In genomic region chr6:30617565-30618269, GRCh38 we compare ENCODE assay signal across 1 cellular context.
TF ChIP-seq lines count a peak whose summit lies in the region.

Gene MRPS18B, plus strand, starts transcription at chr6:30617840. Its CDS starts 26 bp downstream, at chr6:30617866.

TF ChIP-seq in HepG2, 621 proteins besides CTCF, POLR2A, EP300 and RAD21 (continued from another document and continues in another):
- TF ChIP-seq MNT (IDR thresholded peaks at IDR 0.05) (peak; percentile 78), ZNF616 (CRISPR knock-in tag; IDR thresholded peaks at IDR 0.05; ENCODE audit: low read depth) (0 out of 2 replicates have a peak, but pooled peaks have one; percentile 60), SP4 (CRISPR knock-in tag; IDR thresholded peaks at IDR 0.05) (peak; percentile 77), ZNF543 (CRISPR knock-in tag; IDR thresholded peaks at IDR 0.05) (no peak), MTF1 (CRISPR knock-in tag; IDR thresholded peaks at IDR 0.05) (no peak), PRDM15 (CRISPR knock-in tag; IDR thresholded peaks at IDR 0.05) (no peak), ZNF749 (CRISPR knock-in tag; IDR thresholded peaks at IDR 0.05; ENCODE audit: borderline replicate concordance) (no peak), HOXA9 (CRISPR knock-in tag; IDR thresholded peaks at IDR 0.05; ENCODE audit: borderline replicate concordance) (no peak), AHDC1 (CRISPR knock-in tag; IDR thresholded peaks at IDR 0.05; ENCODE audit: borderline replicate concordance) (0 out of 2 replicates have a peak, but pooled peaks have one; percentile 47), U2AF2 (IDR thresholded peaks at IDR 0.05; ENCODE audit: low read depth, low read length) (no peak), ZNF30 (CRISPR knock-in tag; IDR thresholded peaks at IDR 0.05) (no peak), ZNF333 (CRISPR knock-in tag; IDR thresholded peaks at IDR 0.05; ENCODE audit: borderline replicate concordance) (peak; percentile 90; the same call in 1 of the 2 replicates), PITX1 (CRISPR knock-in tag; IDR thresholded peaks at IDR 0.05) (peak; percentile 77), ZNF850 (CRISPR knock-in tag; conservative IDR thresholded peaks at IDR 0.05) (no peak), SNAPC2 (CRISPR knock-in tag; IDR thresholded peaks at IDR 0.05) (peak; percentile 66; the same call in 1 of the 2 replicates), ZNF235 (CRISPR knock-in tag; IDR thresholded peaks at IDR 0.05; ENCODE audit: borderline replicate concordance) (no peak; the same call in 1 of the 2 replicates), ZNF597 (CRISPR knock-in tag; IDR thresholded peaks at IDR 0.05) (no peak), MIXL1 (CRISPR knock-in tag; IDR thresholded peaks at IDR 0.05) (peak; percentile 11; the same call in 1 of the 2 replicates), ASH2L (IDR thresholded peaks at IDR 0.05; ENCODE audit: insufficient read length, low read depth, low read length) (peak; percentile 87), DMTF1 (CRISPR knock-in tag; IDR thresholded peaks at IDR 0.05) (no peak), ZNF33A (CRISPR knock-in tag; IDR thresholded peaks at IDR 0.05; ENCODE audit: borderline replicate concordance) (no peak), ZBTB14 (CRISPR knock-in tag; IDR thresholded peaks at IDR 0.05) (no peak), ATF4 (CRISPR knock-in tag; IDR thresholded peaks at IDR 0.05) (peak in 1 of 2 experiments; percentile 81; a peak in 1 of 4 replicates), SETDB1 (CRISPR knock-in tag; IDR thresholded peaks at IDR 0.05; ENCODE audit: borderline replicate concordance) (no peak), AHR (CRISPR knock-in tag; IDR thresholded peaks at IDR 0.05) (no peak), ZNF382 (CRISPR knock-in tag; IDR thresholded peaks at IDR 0.05; ENCODE audit: borderline replicate concordance) (no peak), ZNF335 (CRISPR knock-in tag; IDR thresholded peaks at IDR 0.05) (peak; percentile 75; the same call in 1 of the 2 replicates), U2AF1 (optimal IDR thresholded peaks at IDR 0.05; ENCODE audit: low read depth, low read length) (no peak), CEBPG (CRISPR knock-in tag; IDR thresholded peaks at IDR 0.05) (peak; percentile 70), ZNF660 (CRISPR knock-in tag; IDR thresholded peaks at IDR 0.05; ENCODE audit: borderline replicate concordance, low read depth) (no peak), TBL1XR1 (IDR thresholded peaks at IDR 0.05; ENCODE audit: borderline replicate concordance, low read length, partially characterized antibody) (peak; percentile 74), PRDM4 (CRISPR knock-in tag; IDR thresholded peaks at IDR 0.05; ENCODE audit: borderline replicate concordance) (no peak), PREB (CRISPR knock-in tag; IDR thresholded peaks at IDR 0.05) (no peak), ZBTB38 (CRISPR knock-in tag; IDR thresholded peaks at IDR 0.05) (peak; percentile 60), ZNF460 (CRISPR knock-in tag; IDR thresholded peaks at IDR 0.05; ENCODE audit: borderline replicate concordance) (no peak), ZNF777 (CRISPR knock-in tag; IDR thresholded peaks at IDR 0.05) (no peak; the same call in 1 of the 2 replicates), LBX2 (CRISPR knock-in tag; IDR thresholded peaks at IDR 0.05; ENCODE audit: borderline replicate concordance) (no peak), SMYD3 (CRISPR knock-in tag; IDR thresholded peaks at IDR 0.05) (peak; percentile 83), MEIS2 (CRISPR knock-in tag; IDR thresholded peaks at IDR 0.05) (no peak; the same call in 1 of the 2 replicates), AKAP8 (CRISPR knock-in tag; IDR thresholded peaks at IDR 0.05) (no peak)
